33 cellular contexts compared by ENCODE assay signal in genomic region chr13:54591540-54591939, GRCh38.
"Had no signal": no experiment of that assay in that cellular context is flagged by ENCODE, and none has a peak within 500 bp of the region (broad histone marks: within the 10 kb centered on the region; RNA-seq: fewer than 3 reads in every experiment).

No MANE protein-coding gene starts in this region.

- H3K27me3 ChIP-seq: MG63 had no signal

- H3K9me3 ChIP-seq: MG63 had no signal

- H3K36me3 ChIP-seq: MG63 had no signal

- H3K4me3 ChIP-seq: MG63 had no signal

- DNase-seq: Karpas-422, Kasumi-1, MG63, MM.1S, MV-4-11, NCI-H1048, NCI-H1092, NCI-H1092 treated with DMSO at 0.1 percent for 48 hours, NCI-H1105, NCI-H1105 treated with DMSO at 0.1 percent for 48 hours, NCI-H1417, NCI-H1417 treated with DMSO at 0.1 percent for 48 hours, NCI-H1436, NCI-H1436 treated with DMSO at 0.1 percent for 48 hours, NCI-H146, NCI-H1694, NCI-H1694 treated with DMSO at 0.1 percent for 48 hours, NCI-H187, NCI-H187 treated with DMSO at 0.1 percent for 48 hours, NCI-H1930, NCI-H2029, NCI-H2029 treated with DMSO at 0.1 percent for 48 hours, NCI-H2081, NCI-H2081 treated with DMSO at 0.1 percent for 48 hours, NCI-H2107, NCI-H2171, NCI-H2171 treated with DMSO at 0.1 percent for 48 hours, NCI-H2227 treated with DMSO at 0.1 percent for 48 hours, NCI-H226, NCI-H345, NCI-H446, NCI-H446 treated with DMSO at 0.1 percent for 48 hours, NCI-H510A had no signal
